ENCODE assay signal across 16 cellular contexts in the genomic region with DNA sequence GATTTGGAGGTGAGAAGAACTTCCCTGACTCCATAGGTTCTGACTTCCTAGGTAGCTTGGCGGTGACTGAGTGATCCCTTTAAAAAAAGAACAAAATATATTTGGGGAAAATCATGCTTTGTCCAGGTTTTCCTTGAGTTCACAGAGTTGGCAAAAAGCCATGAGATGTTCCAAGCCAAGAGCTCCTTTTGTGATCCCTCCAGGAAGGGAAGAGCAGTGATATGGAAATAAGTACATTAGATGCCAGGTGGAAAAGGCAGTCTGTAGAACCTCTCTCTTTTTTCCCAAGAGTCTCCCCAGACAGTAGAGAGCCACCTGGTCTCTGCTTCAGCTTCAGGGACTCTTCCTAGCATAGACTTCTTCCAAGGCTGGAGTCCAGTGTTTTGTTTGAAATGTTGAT. TPM values are rescaled to one million over a fixed set of nuclear protein-coding genes. Genes with fewer than 3 reads are reported as not detected.
"Had no signal": no experiment of that assay in that cellular context is flagged by ENCODE, and none has a peak within 500 bp of the region (broad histone marks: within the 10 kb centered on the region; RNA-seq: fewer than 3 reads in every experiment).

No MANE protein-coding gene starts in this region.

- ATAC-seq: heart right ventricle; left lobe of liver; naive thymus-derived CD8-positive, alpha-beta T cell; right cardiac atrium had no signal

- H3K4me3 Mint-ChIP-seq: endodermal cell; naive thymus-derived CD8-positive, alpha-beta T cell had no signal

- H3K9me3 Mint-ChIP-seq: endodermal cell; naive thymus-derived CD8-positive, alpha-beta T cell had no signal

- H3K27me3 ChIP-seq: heart right ventricle had no signal

- H3K27ac Mint-ChIP-seq: endodermal cell; naive thymus-derived CD8-positive, alpha-beta T cell had no signal

- H3K9me3 ChIP-seq: heart right ventricle, mucosa of descending colon, neutrophil had no signal

- H3K27ac ChIP-seq: coronary artery, heart right ventricle, neutrophil had no signal

- H3K4me3 ChIP-seq: coronary artery, heart right ventricle, mucosa of descending colon had no signal

- DNase-seq: effector CD4-positive, alpha-beta T cell; endodermal cell; erythroblast; heart right ventricle; hypothalamus; kidney glomerular epithelial cell; mammary epithelial cell; naive thymus-derived CD8-positive, alpha-beta T cell; right cardiac atrium; stimulated activated CD4-positive, alpha-beta T cell treated with anti-CD3 and anti-CD28 coated beads, Interleukin-12 subunit alpha, Interleukin-12 subunit beta, amount 100 ng/mL, for 4 hours; stimulated activated naive CD4-positive, alpha-beta T cell treated with Interleukin-2 at 50 U/mL for 16 hours had no signal

- H3K4me1 Mint-ChIP-seq: naive thymus-derived CD8-positive, alpha-beta T cell had no signal

- H3K36me3 ChIP-seq: heart right ventricle, neutrophil had no signal

RNA-seq across cellular contexts. Expression of gene TLCD4, which starts 10.2 kb away (rescaled TPM):
- total RNA-seq: glomerular endothelial cell had no signal
- polyA plus RNA-seq: naive thymus-derived CD8-positive, alpha-beta T cell had no signal
